1 cellular context compared by ENCODE assay signal in genomic region chr14:79965896-79966295, GRCh38.
TF ChIP-seq lines count a peak whose summit lies in the region.

No MANE protein-coding gene starts in this region.

TF ChIP-seq in IMR-90, 13 proteins besides CTCF, POLR2A, EP300 and RAD21 (continued from another document):
- TF ChIP-seq USF2 (IDR thresholded peaks at IDR 0.05; ENCODE audit: low read depth, low read length) = no peak
